Comparison of ENCODE assay signal across 1 cellular context in genomic region chr21:17780539-17780938, GRCh38.
TF ChIP-seq lines count a peak whose summit lies in the region.

No MANE protein-coding gene starts in this region.

TF ChIP-seq in GM12878, 131 proteins besides CTCF, POLR2A, EP300 and RAD21 (continued from another document and continues in another):
- TF ChIP-seq, protein P1, sequence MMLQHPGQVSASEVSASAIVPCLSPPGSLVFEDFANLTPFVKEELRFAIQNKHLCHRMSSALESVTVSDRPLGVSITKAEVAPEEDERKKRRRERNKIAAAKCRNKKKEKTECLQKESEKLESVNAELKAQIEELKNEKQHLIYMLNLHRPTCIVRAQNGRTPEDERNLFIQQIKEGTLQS (IDR thresholded peaks at IDR 0.05; ENCODE audit: borderline replicate concordance, extremely low read depth, low read depth, low read length): no peak
- peak; percentile 95 for TF ChIP-seq ZNF217 (IDR thresholded peaks at IDR 0.05)
- TF ChIP-seq TARDBP (IDR thresholded peaks at IDR 0.05; ENCODE audit: borderline replicate concordance): 0 out of 2 replicates have a peak, but pooled peaks have one; percentile 16
- TF ChIP-seq SRF (IDR thresholded peaks at IDR 0.05; ENCODE audit: low read depth in 2 of 2, low read length in 2 of 2): no peak
- TF ChIP-seq BCL11A (IDR thresholded peaks at IDR 0.05; ENCODE audit: low read depth, low read length): peak; percentile 99
- peak in 1 of 2 experiments; percentile 70; a peak in 1 of 4 replicates for TF ChIP-seq CEBPB (IDR thresholded peaks at IDR 0.05; ENCODE audit: borderline replicate concordance in 1 of 2, low read depth in 2 of 2, low read length in 2 of 2)
- TF ChIP-seq, protein P2, sequence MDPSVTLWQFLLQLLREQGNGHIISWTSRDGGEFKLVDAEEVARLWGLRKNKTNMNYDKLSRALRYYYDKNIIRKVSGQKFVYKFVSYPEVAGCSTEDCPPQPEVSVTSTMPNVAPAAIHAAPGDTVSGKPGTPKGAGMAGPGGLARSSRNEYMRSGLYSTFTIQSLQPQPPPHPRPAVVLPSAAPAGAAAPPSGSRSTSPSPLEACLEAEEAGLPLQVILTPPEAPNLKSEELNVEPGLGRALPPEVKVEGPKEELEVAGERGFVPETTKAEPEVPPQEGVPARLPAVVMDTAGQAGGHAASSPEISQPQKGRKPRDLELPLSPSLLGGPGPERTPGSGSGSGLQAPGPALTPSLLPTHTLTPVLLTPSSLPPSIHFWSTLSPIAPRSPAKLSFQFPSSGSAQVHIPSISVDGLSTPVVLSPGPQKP (IDR thresholded peaks at IDR 0.05; ENCODE audit: low read depth, low read length): no peak
- peak; percentile 96 for TF ChIP-seq EED (IDR thresholded peaks at IDR 0.05; ENCODE audit: low read depth)
- peak; percentile 52 for TF ChIP-seq ZNF24 (IDR thresholded peaks at IDR 0.05)
- TF ChIP-seq POU2F2 (IDR thresholded peaks at IDR 0.05; ENCODE audit: borderline replicate concordance, low read depth, low read length): peak; percentile 85; the same call in 2 of the 3 replicates
- peak; percentile 19; the same call in 1 of the 2 replicates for TF ChIP-seq TCF3 (IDR thresholded peaks at IDR 0.05; ENCODE audit: borderline replicate concordance, insufficient read depth, low read depth, low read length)
- TF ChIP-seq ZNF207 (IDR thresholded peaks at IDR 0.05; ENCODE audit: borderline replicate concordance): no peak
- 0 out of 3 replicates have a peak, but pooled peaks of 1 of the 2 experiments have one; percentile 37 for TF ChIP-seq EGR1 (IDR thresholded peaks at IDR 0.05; ENCODE audit: borderline replicate concordance in 1 of 2, low read depth in 2 of 2, low read length in 2 of 2)
- no peak for TF ChIP-seq ZBTB4 (CRISPR knock-in tag; IDR thresholded peaks at IDR 0.05)
- TF ChIP-seq NBN (IDR thresholded peaks at IDR 0.05): peak; percentile 58; the same call in 1 of the 2 replicates
- TF ChIP-seq NR2F1 (conservative IDR thresholded peaks at IDR 0.05): peak; percentile 45; the same call in 1 of the 2 replicates
- TF ChIP-seq CREM (IDR thresholded peaks at IDR 0.05; ENCODE audit: low read depth): peak; percentile 85
- TF ChIP-seq MEF2A (IDR thresholded peaks at IDR 0.05; ENCODE audit: insufficient read depth, low read depth, low read length): peak; percentile 99
- peak; percentile 61 for TF ChIP-seq TCF12 (IDR thresholded peaks at IDR 0.05; ENCODE audit: low read depth, low read length)
- TF ChIP-seq, protein P3, sequence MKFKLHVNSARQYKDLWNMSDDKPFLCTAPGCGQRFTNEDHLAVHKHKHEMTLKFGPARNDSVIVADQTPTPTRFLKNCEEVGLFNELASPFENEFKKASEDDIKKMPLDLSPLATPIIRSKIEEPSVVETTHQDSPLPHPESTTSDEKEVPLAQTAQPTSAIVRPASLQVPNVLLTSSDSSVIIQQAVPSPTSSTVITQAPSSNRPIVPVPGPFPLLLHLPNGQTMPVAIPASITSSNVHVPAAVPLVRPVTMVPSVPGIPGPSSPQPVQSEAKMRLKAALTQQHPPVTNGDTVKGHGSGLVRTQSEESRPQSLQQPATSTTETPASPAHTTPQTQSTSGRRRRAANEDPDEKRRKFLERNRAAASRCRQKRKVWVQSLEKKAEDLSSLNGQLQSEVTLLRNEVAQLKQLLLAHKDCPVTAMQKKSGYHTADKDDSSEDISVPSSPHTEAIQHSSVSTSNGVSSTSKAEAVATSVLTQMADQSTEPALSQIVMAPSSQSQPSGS (IDR thresholded peaks at IDR 0.05; ENCODE audit: low read length): peak; percentile 93
- peak; percentile 100 for TF ChIP-seq MTA2 (IDR thresholded peaks at IDR 0.05; ENCODE audit: low read depth)
- TF ChIP-seq CBFB (IDR thresholded peaks at IDR 0.05; ENCODE audit: low read depth): peak; percentile 70
- TF ChIP-seq BACH1 (IDR thresholded peaks at IDR 0.05; ENCODE audit: borderline replicate concordance): peak; percentile 60; the same call in 1 of the 2 replicates
- peak; percentile 58 to 73; a peak in 2 of 4 replicates for TF ChIP-seq BHLHE40 (IDR thresholded peaks at IDR 0.05; ENCODE audit: borderline replicate concordance in 1 of 2, low read depth in 2 of 2, low read length in 1 of 2)
- no peak for TF ChIP-seq TAF1 (IDR thresholded peaks at IDR 0.05; ENCODE audit: borderline replicate concordance, low read depth, low read length)
- peak in 1 of 2 experiments; percentile 97; a peak in 2 of 4 replicates for TF ChIP-seq ETV6 (conservative IDR thresholded peaks at IDR 0.05 in 1 of 2, IDR thresholded peaks at IDR 0.05 in 1 of 2; ENCODE audit: borderline replicate concordance in 1 of 2, low read depth in 1 of 2)
- TF ChIP-seq ATF7 (IDR thresholded peaks at IDR 0.05; ENCODE audit: low read depth): peak; percentile 87
- TF ChIP-seq ZZZ3 (IDR thresholded peaks at IDR 0.05; ENCODE audit: control insufficient read depth, insufficient read length, low read depth): no peak
- peak; percentile 98 for TF ChIP-seq RELB (IDR thresholded peaks at IDR 0.05; ENCODE audit: low read depth)
- no peak for TF ChIP-seq PAX8 (IDR thresholded peaks at IDR 0.05)
- peak; percentile 58; the same call in 1 of the 2 replicates for TF ChIP-seq RAD51 (IDR thresholded peaks at IDR 0.05)
- TF ChIP-seq MAX (IDR thresholded peaks at IDR 0.05; ENCODE audit: low read depth, low read length): peak; percentile 12; the same call in 1 of the 2 replicates
- TF ChIP-seq POLR2AphosphoS2 (IDR thresholded peaks at IDR 0.05; ENCODE audit: low read depth, low read length): no peak
- TF ChIP-seq, protein P4, sequence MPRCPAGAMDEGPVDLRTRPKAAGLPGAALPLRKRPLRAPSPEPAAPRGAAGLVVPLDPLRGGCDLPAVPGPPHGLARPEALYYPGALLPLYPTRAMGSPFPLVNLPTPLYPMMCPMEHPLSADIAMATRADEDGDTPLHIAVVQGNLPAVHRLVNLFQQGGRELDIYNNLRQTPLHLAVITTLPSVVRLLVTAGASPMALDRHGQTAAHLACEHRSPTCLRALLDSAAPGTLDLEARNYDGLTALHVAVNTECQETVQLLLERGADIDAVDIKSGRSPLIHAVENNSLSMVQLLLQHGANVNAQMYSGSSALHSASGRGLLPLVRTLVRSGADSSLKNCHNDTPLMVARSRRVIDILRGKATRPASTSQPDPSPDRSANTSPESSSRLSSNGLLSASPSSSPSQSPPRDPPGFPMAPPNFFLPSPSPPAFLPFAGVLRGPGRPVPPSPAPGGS (IDR thresholded peaks at IDR 0.05; ENCODE audit: borderline replicate concordance, insufficient read depth, low read depth, low read length, poor library complexity, severe bottlenecking): peak; percentile 69
- TF ChIP-seq IKZF2 (IDR thresholded peaks at IDR 0.05): peak; percentile 97 to 98
- peak; percentile 91; the same call in 1 of the 2 replicates for TF ChIP-seq ZBED1 (IDR thresholded peaks at IDR 0.05; ENCODE audit: borderline replicate concordance)
- TF ChIP-seq SPI1 (IDR thresholded peaks at IDR 0.05; ENCODE audit: borderline replicate concordance, insufficient read depth, low read depth, low read length): no peak
- peak; percentile 68 for TF ChIP-seq SP1 (IDR thresholded peaks at IDR 0.05; ENCODE audit: low read depth, low read length)
- peak; percentile 75 for TF ChIP-seq KLF5 (IDR thresholded peaks at IDR 0.05; ENCODE audit: partially characterized antibody)
- TF ChIP-seq IRF4 (IDR thresholded peaks at IDR 0.05; ENCODE audit: low read depth, low read length): peak; percentile 77; the same call in 1 of the 2 replicates
- no peak for TF ChIP-seq RCOR1 (conservative IDR thresholded peaks at IDR 0.05; ENCODE audit: low read depth, low read length)
- no peak; the same call in 1 of the 2 replicates for TF ChIP-seq CHD2 (IDR thresholded peaks at IDR 0.05; ENCODE audit: borderline replicate concordance, low read depth, low read length)
- TF ChIP-seq GATAD2B (conservative IDR thresholded peaks at IDR 0.05; ENCODE audit: low read depth): peak; percentile 74
- TF ChIP-seq MTA3 (IDR thresholded peaks at IDR 0.05; ENCODE audit: borderline replicate concordance, low read length): peak; percentile 92
- TF ChIP-seq BMI1 (IDR thresholded peaks at IDR 0.05; ENCODE audit: borderline replicate concordance): peak; percentile 72
- TF ChIP-seq TBL1XR1 (IDR thresholded peaks at IDR 0.05; ENCODE audit: low read depth, low read length): peak; percentile 83
- peak; percentile 97 for TF ChIP-seq SKIL (IDR thresholded peaks at IDR 0.05; ENCODE audit: low read depth, poor library complexity, severe bottlenecking)
- peak; percentile 97 for TF ChIP-seq RELA (IDR thresholded peaks at IDR 0.05; ENCODE audit: borderline replicate concordance, partially characterized antibody)
- peak; percentile 95; the same call in 1 of the 2 replicates for TF ChIP-seq STAT3 (IDR thresholded peaks at IDR 0.05; ENCODE audit: low read depth, low read length)
- peak; percentile 79; the same call in 1 of the 2 replicates for TF ChIP-seq CBX5 (IDR thresholded peaks at IDR 0.05; ENCODE audit: low read depth)
- TF ChIP-seq IKZF1 (conservative IDR thresholded peaks at IDR 0.05): peak; percentile 98
- peak; percentile 91 for TF ChIP-seq DPF2 (IDR thresholded peaks at IDR 0.05)
- peak; percentile 72 for TF ChIP-seq JUNB (IDR thresholded peaks at IDR 0.05)
- TF ChIP-seq NRF1 (conservative IDR thresholded peaks at IDR 0.05; ENCODE audit: low read depth, low read length): no peak
- peak; percentile 96 for TF ChIP-seq NFIC (IDR thresholded peaks at IDR 0.05; ENCODE audit: low read depth, low read length)
- TF ChIP-seq TCF7 (IDR thresholded peaks at IDR 0.05; ENCODE audit: borderline replicate concordance): 0 out of 2 replicates have a peak, but pooled peaks have one; percentile 51
- TF ChIP-seq ESRRA (IDR thresholded peaks at IDR 0.05; ENCODE audit: low read length): no peak
- TF ChIP-seq FOXM1 (IDR thresholded peaks at IDR 0.05; ENCODE audit: low read depth, low read length): peak; percentile 95
- TF ChIP-seq MEF2B (IDR thresholded peaks at IDR 0.05; ENCODE audit: partially characterized antibody, poor library complexity, severe bottlenecking): peak; percentile 97
